18 cellular contexts compared by ENCODE assay signal in the genomic region with DNA sequence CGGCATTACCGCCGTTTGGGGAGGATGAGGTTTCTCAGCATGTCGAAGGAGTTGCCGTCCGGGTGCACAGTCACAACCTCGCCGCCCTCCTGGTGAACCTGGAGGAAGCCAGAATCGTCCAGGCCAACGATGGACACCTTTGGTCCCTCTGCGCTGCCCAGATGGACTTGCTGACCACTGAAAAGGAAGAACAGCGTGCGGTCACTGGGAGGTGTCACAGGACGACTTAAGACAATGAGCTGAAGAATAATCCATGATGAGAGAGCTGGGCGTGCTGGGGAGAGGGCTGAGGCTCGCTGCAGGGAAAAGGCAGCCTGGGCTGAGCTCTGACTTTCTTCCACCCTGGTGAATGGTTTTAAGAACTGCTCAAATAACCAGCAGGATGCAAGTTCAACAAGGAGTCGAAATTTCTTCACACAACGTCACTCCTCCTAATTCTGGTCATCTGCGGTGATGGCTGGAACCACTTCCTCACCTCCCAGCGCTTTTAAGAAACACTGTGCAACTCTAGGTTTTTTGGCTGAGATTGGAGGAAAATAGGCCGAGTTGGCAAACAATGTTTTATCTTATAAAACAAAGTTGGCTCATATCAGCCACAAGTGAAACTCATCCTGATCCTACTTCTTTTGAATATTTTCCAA. TPM values are rescaled to one million over a fixed set of nuclear protein-coding genes. Genes with fewer than 3 reads are reported as not detected.
DNase-seq lines count a peak whose midpoint lies in the region; ATAC-seq and TF ChIP-seq lines count a peak whose summit lies in the region.
"Had no signal": no experiment of that assay in that cellular context is flagged by ENCODE, and none has a peak within 500 bp of the region (broad histone marks: within the 10 kb centered on the region; RNA-seq: fewer than 3 reads in every experiment).

No MANE protein-coding gene starts in this region.

- CTCF ChIA-PET in MCF 10A (lab: Yijun Ruan, JAX) = interaction anchor here (0.6 to 1.2 kb wide), 5 partner anchors 11 to 334 kb away, joined by 3 to 4 read pairs (median 3); no protein-coding TSS in a partner anchor
- CTCF ChIA-PET in PC-3 (lab: Charles Lee) = interaction anchor here (3.3 kb wide), 1 partner anchor 163 kb away, joined by 13 read pairs; no protein-coding TSS in a partner anchor
- CTCF ChIA-PET in naive thymus-derived CD4-positive, alpha-beta T cell (lab: Charles Lee) = interaction anchor here (0.9 kb wide), 1 partner anchor 124 kb away, joined by 3 read pairs; no protein-coding TSS in a partner anchor

- no peak for TF ChIP-seq POLR2A in breast epithelium (IDR thresholded peaks at IDR 0.05)

- H3K9me2 ChIP-seq in PC-3 (replicated peaks; ENCODE audit: low read length) = no peaks in the 10 kb centered on the region

- peak overlapping the region; percentile 78 for H3K27ac Mint-ChIP-seq in MCF 10A (ENCODE audit: low read depth, unreplicated experiment)
- H3K27ac Mint-ChIP-seq in naive thymus-derived CD4-positive, alpha-beta T cell = no peak overlapping the region

- H3K27ac ChIP-seq in breast epithelium (no peak overlapping the region), PC-3 (ENCODE audit: low read length) (peak overlapping the region; percentile 10; the same call in 1 of the 2 replicates)
- no peak overlapping the region for H3K27ac ChIP-seq in naive thymus-derived CD4-positive, alpha-beta T cell (ENCODE audit: low read depth, low read length)
- H3K27ac ChIP-seq: BLaER1 treated with 17β-estradiol and CSF1 and Interleukin-3, amounts not matched to agents 10 nM and 100 nM had no signal

- H3K9me3 ChIP-seq in breast epithelium = no peaks in the 10 kb centered on the region
- H3K9me3 ChIP-seq in PC-3 (ENCODE audit: low read length) = no peaks in the 10 kb centered on the region
- H3K9me3 ChIP-seq in naive thymus-derived CD4-positive, alpha-beta T cell (ENCODE audit: control insufficient read depth in 2 of 3, low read length in 3 of 3) = no peaks in the 10 kb centered on the region
- H3K9me3 ChIP-seq: BLaER1 treated with 17β-estradiol and CSF1 and Interleukin-3, amounts not matched to agents 10 nM and 100 nM had no signal

- DNase-seq in MCF 10A (ENCODE audit: unreplicated experiment) (no peak), breast epithelium (ENCODE audit: low spot score in 2 of 2) (no peak), PC-3 (no peak), choroid plexus epithelial cell (ENCODE audit: low read depth) (peak; percentile 90), posterior vena cava (ENCODE audit: low spot score) (peak; percentile 74), OCI-M2 (lab: John Stamatoyannopoulos, UW; ENCODE audit: unreplicated experiment) (no peak), omental fat pad (ENCODE audit: low spot score) (no peak)
- DNase-seq in naive thymus-derived CD4-positive, alpha-beta T cell = no peak
- DNase-seq: DMS 273 treated with DMSO at 0.1 percent for 48 hours, GF-D8, Karpas-422, MM.1S, NCI-H1417, NCI-H187 treated with DMSO at 0.1 percent for 48 hours, NCI-H345, NCI-H526 treated with DMSO at 0.1 percent for 48 hours, RPMI8226 had no signal

- TF ChIP-seq CTCF in MCF 10A (IDR thresholded peaks at IDR 0.05; ENCODE audit: unreplicated experiment) (no peak), breast epithelium (IDR thresholded peaks at IDR 0.05) (no peak), PC-3 (conservative IDR thresholded peaks at IDR 0.05; ENCODE audit: low read depth, low read length) (no peak), choroid plexus epithelial cell (conservative IDR thresholded peaks at IDR 0.05; ENCODE audit: low read depth, low read length) (peak; percentile 9), omental fat pad (IDR thresholded peaks at IDR 0.05) (no peak)

- H3K27me3 Mint-ChIP-seq in MCF 10A (ENCODE audit: insufficient read depth, unreplicated experiment) = no peaks in the 10 kb centered on the region
- H3K27me3 Mint-ChIP-seq in naive thymus-derived CD4-positive, alpha-beta T cell = peaks cover 5 to 15% (median 12%) of the 10 kb centered on the region in 5 donors

- no peaks in the 10 kb centered on the region for H4K20me1 ChIP-seq in PC-3 (ENCODE audit: low read length)
- H4K20me1 ChIP-seq: BLaER1 treated with 17β-estradiol and CSF1 and Interleukin-3, amounts not matched to agents 10 nM and 100 nM had no signal

- ATAC-seq in PC-3 = no peak
- no peak for ATAC-seq in naive thymus-derived CD4-positive, alpha-beta T cell
- no peak for ATAC-seq in omental fat pad (ENCODE audit: low FRiP score)

- H3K4me1 ChIP-seq in breast epithelium (no peaks in the 10 kb centered on the region), PC-3 (ENCODE audit: insufficient read depth, low read length) (peaks cover 21% of the 10 kb centered on the region)
- no peaks in the 10 kb centered on the region for H3K4me1 ChIP-seq in naive thymus-derived CD4-positive, alpha-beta T cell (ENCODE audit: control insufficient read depth in 2 of 2, insufficient read depth in 2 of 2, low read length in 2 of 2)

- H3K36me3 Mint-ChIP-seq in MCF 10A (ENCODE audit: insufficient read depth, unreplicated experiment) = peaks cover 47% of the 10 kb centered on the region
- peaks cover 0 to 73% (median 56%) of the 10 kb centered on the region in 5 donors for H3K36me3 Mint-ChIP-seq in naive thymus-derived CD4-positive, alpha-beta T cell

- H3K4me1 Mint-ChIP-seq in MCF 10A (ENCODE audit: insufficient read depth, unreplicated experiment) = peaks cover 12% of the 10 kb centered on the region
- H3K4me1 Mint-ChIP-seq in naive thymus-derived CD4-positive, alpha-beta T cell = peaks cover 0 to 3% (median 0%) of the 10 kb centered on the region in 7 donors

- H3K4me3 ChIP-seq in breast epithelium (no peak overlapping the region), PC-3 (ENCODE audit: low read length) (no peak overlapping the region), choroid plexus epithelial cell (ENCODE audit: low read depth, low read length) (no peak overlapping the region)
- H3K4me3 ChIP-seq in naive thymus-derived CD4-positive, alpha-beta T cell (ENCODE audit: low read length) = no peak overlapping the region
- H3K4me3 ChIP-seq: BLaER1 treated with 17β-estradiol and CSF1 and Interleukin-3, amounts not matched to agents 10 nM and 100 nM had no signal

- H3K4me2 ChIP-seq in PC-3 (ENCODE audit: low read length) = no peak overlapping the region
- H3K4me2 ChIP-seq: BLaER1 treated with 17β-estradiol and CSF1 and Interleukin-3, amounts not matched to agents 10 nM and 100 nM had no signal

- H3K9me3 Mint-ChIP-seq in MCF 10A (ENCODE audit: unreplicated experiment) = no peaks in the 10 kb centered on the region
- H3K9me3 Mint-ChIP-seq in naive thymus-derived CD4-positive, alpha-beta T cell = no peaks in the 10 kb centered on the region

- no peaks in the 10 kb centered on the region for H3K79me2 ChIP-seq in PC-3 (ENCODE audit: low read length)

- no peak overlapping the region for H2AFZ ChIP-seq in PC-3 (ENCODE audit: low read length)

- H3K4me3 Mint-ChIP-seq in MCF 10A (ENCODE audit: unreplicated experiment) = no peak overlapping the region
- H3K4me3 Mint-ChIP-seq in naive thymus-derived CD4-positive, alpha-beta T cell = no peak overlapping the region

- H3K9ac ChIP-seq in PC-3 (ENCODE audit: low read length) = no peak overlapping the region
- H3K9ac ChIP-seq: BLaER1 treated with 17β-estradiol and CSF1 and Interleukin-3, amounts not matched to agents 10 nM and 100 nM had no signal

- H3K27me3 ChIP-seq in breast epithelium (no peaks in the 10 kb centered on the region), PC-3 (ENCODE audit: low read length) (no peaks in the 10 kb centered on the region)
- no peaks in the 10 kb centered on the region for H3K27me3 ChIP-seq in naive thymus-derived CD4-positive, alpha-beta T cell (ENCODE audit: control insufficient read depth in 2 of 2, insufficient read depth in 2 of 2, low read length in 2 of 2)
- H3K27me3 ChIP-seq: BLaER1 treated with 17β-estradiol and CSF1 and Interleukin-3, amounts not matched to agents 10 nM and 100 nM had no signal

- POLR2A ChIA-PET in MCF 10A (lab: Yijun Ruan, JAX) = no interaction called here
- POLR2A ChIA-PET in PC-3 (lab: Charles Lee; ENCODE audit: unreplicated experiment) = no interaction called here
- POLR2A ChIA-PET in naive thymus-derived CD4-positive, alpha-beta T cell (lab: Charles Lee) = no interaction called here

- no TSS peak for BruUV-seq in MCF 10A (replicated peaks; lab: Mats Ljungman, UMichigan)
- no TSS peak for BruUV-seq in PC-3 (replicated peaks; lab: Mats Ljungman, UMichigan)

- intact Hi-C loops in MCF 10A (cut with micrococcal nuclease) (no loop called here), breast epithelium (cut with DNase I; ENCODE audit: low total_unique reads) (loop anchor here (2.0 kb wide), 1 partner anchor 64 kb away; no protein-coding TSS in a partner anchor), PC-3 (cut with micrococcal nuclease) (no loop called here), posterior vena cava (cut with DNase I) (loop anchor here in 1 of 2 donors (10.0 kb wide), 1 partner anchor 170 kb away; no protein-coding TSS in a partner anchor)
- intact Hi-C loops in naive thymus-derived CD4-positive, alpha-beta T cell (cut with micrococcal nuclease) = no loop called here

- no peaks in the 10 kb centered on the region for H3F3A ChIP-seq in PC-3 (ENCODE audit: low read length, unreplicated experiment)

- H3K36me3 ChIP-seq in breast epithelium (no peaks in the 10 kb centered on the region), PC-3 (ENCODE audit: low read depth, low read length) (peaks cover 5% of the 10 kb centered on the region; the same call in 1 of the 2 replicates)
- peaks cover 0 to 12% (median 0%) of the 10 kb centered on the region in 3 experiments for H3K36me3 ChIP-seq in naive thymus-derived CD4-positive, alpha-beta T cell (ENCODE audit: control insufficient read depth in 2 of 3, insufficient read depth in 3 of 3, low read length in 3 of 3)

RNA-seq across cellular contexts. Expression of gene SIM2, which starts 55.4 kb away (rescaled TPM):
- 11.2 and 14.4 TPM in 2 replicates for total RNA-seq in MCF 10A (2022)
- under 1 TPM; 0.15 to 0.33 (median 0.32) TPM for total RNA-seq in breast epithelium
- 71.2 and 104 TPM in 2 replicates for total RNA-seq in PC-3 (2014; rRNA removed)
- total RNA-seq in posterior vena cava = not detected
- total RNA-seq in naive thymus-derived CD4-positive, alpha-beta T cell = under 1 TPM in 1 of 5 experiments, not detected in 4; 0.12 TPM
- polyA plus RNA-seq in naive thymus-derived CD4-positive, alpha-beta T cell = not detected
- total RNA-seq in omental fat pad = 1 to 10 TPM in 1 of 4 donors, not detected in 3; 3.2 TPM

Comparison
In these comparisons a context has a peak if more than half of its experiments do, and no peak if none do; other contexts are left out.
1. DNase-seq: peak in choroid plexus epithelial cell (single experiment) and posterior vena cava (single experiment); none in MCF 10A (single experiment), breast epithelium (0 of 2), PC-3 (single experiment), naive thymus-derived CD4-positive, alpha-beta T cell (0 of 9), OCI-M2 (single experiment) and omental fat pad (single experiment).